8 cellular contexts compared by ENCODE assay signal in genomic region chr1:161706483-161707347, GRCh38. TPM values are rescaled to one million over a fixed set of nuclear protein-coding genes. Genes with fewer than 3 reads are reported as not detected.
A peak's percentile ranks its signal among the peaks of the same experiment; 100 is the strongest.
DNase-seq lines count a peak whose midpoint lies in the region; ATAC-seq, FAIRE-seq and TF ChIP-seq lines count a peak whose summit lies in the region.

Gene FCRLA, plus strand, starts transcription at chr1:161707229. Its CDS starts 36 bp downstream, at chr1:161707265.

- no peaks in the 10 kb centered on the region for H3K9me3 Mint-ChIP-seq in activated CD8-positive, alpha-beta T cell treated with anti-CD3 and anti-CD28 coated beads for 36 hours
- no peaks in the 10 kb centered on the region for H3K9me3 Mint-ChIP-seq in activated CD8-positive, alpha-beta T cell treated with anti-CD3 and anti-CD28 coated beads, Interleukin-2, amount 10 ng/mL, durations not matched to agents 7 days and 5 days (ENCODE audit: insufficient read depth)

- H3K27ac ChIP-seq in OCI-LY7 (ENCODE audit: low read depth, low read length, poor library complexity, severe bottlenecking) = peak within 1 kb of the TSS; percentile 96
- H3K27ac ChIP-seq in kidney (ENCODE audit: low read depth in 2 of 2, low read length in 2 of 2) = no peak within 1 kb of the TSS

- CTCF ChIA-PET in activated CD8-positive, alpha-beta T cell treated with anti-CD3 and anti-CD28 coated beads for 36 hours (lab: Charles Lee) = interaction anchor here (0.9 to 2.0 kb wide), 4 partner anchors 15 to 219 kb away, joined by 3 to 7 read pairs (median 3); no protein-coding TSS in a partner anchor
- CTCF ChIA-PET in activated CD8-positive, alpha-beta T cell treated with anti-CD3 and anti-CD28 coated beads, Interleukin-2, amount 10 ng/mL, durations not matched to agents 7 days and 5 days (lab: Charles Lee) = interaction anchor here (1.4 kb wide), 1 partner anchor 35 kb away, joined by 6 read pairs; no protein-coding TSS in a partner anchor
- CTCF ChIA-PET in OCI-LY7 (lab: Charles Lee; ENCODE audit: unreplicated experiment) = interaction anchor here (0.9 to 2.1 kb wide), 2 partner anchors 20 to 32 kb away, joined by 4 to 12 read pairs; no protein-coding TSS in a partner anchor

- H3K4me3 ChIP-seq in OCI-LY7 (ENCODE audit: low read depth, low read length, poor library complexity, severe bottlenecking) = peak within 1 kb of the TSS; percentile 80
- H3K4me3 ChIP-seq in kidney (ENCODE audit: low read length in 2 of 2) = no peak within 1 kb of the TSS

- POLR2A ChIA-PET in activated CD8-positive, alpha-beta T cell treated with anti-CD3 and anti-CD28 coated beads for 36 hours (lab: Charles Lee) = interaction anchor here (1.6 kb wide), 1 partner anchor 25 kb away, joined by 4 read pairs; no protein-coding TSS in a partner anchor
- POLR2A ChIA-PET in activated CD8-positive, alpha-beta T cell treated with anti-CD3 and anti-CD28 coated beads, Interleukin-2, amount 10 ng/mL, durations not matched to agents 7 days and 5 days (lab: Charles Lee) = interaction anchor here (0.6 kb wide), 1 partner anchor 16 kb away, joined by 3 read pairs; no protein-coding TSS in a partner anchor
- POLR2A ChIA-PET in OCI-LY7 (lab: Charles Lee) = interaction anchor here (0.6 to 5.8 kb wide), 14 partner anchors 10 to 287 kb away, joined by 3 to 64 read pairs (median 13); partner anchors contain the start of genes DUSP12 and FCRLB

- H4K20me1 ChIP-seq in OCI-LY7 (ENCODE audit: insufficient read depth, low read length) = peaks cover 15% of the 10 kb centered on the region

- no peaks in the 10 kb centered on the region for H3K9me2 ChIP-seq in OCI-LY7 (ENCODE audit: insufficient read depth, low read length)

- no peak within 1 kb of the TSS for H3K27ac Mint-ChIP-seq in activated CD8-positive, alpha-beta T cell treated with anti-CD3 and anti-CD28 coated beads for 36 hours
- H3K27ac Mint-ChIP-seq in activated CD8-positive, alpha-beta T cell treated with anti-CD3 and anti-CD28 coated beads, Interleukin-2, amount 10 ng/mL, durations not matched to agents 7 days and 5 days = no peak within 1 kb of the TSS

- no peak for FAIRE-seq in kidney (lab: Jason Lieb, UNC)

- ATAC-seq in activated CD8-positive, alpha-beta T cell treated with anti-CD3 and anti-CD28 coated beads for 36 hours = peak; percentile 85
- no peak for ATAC-seq in activated CD8-positive, alpha-beta T cell treated with anti-CD3 and anti-CD28 coated beads, Interleukin-2, amount 10 ng/mL, durations not matched to agents 7 days and 5 days
- peak; percentile 65 for ATAC-seq in HG02852 (IDR thresholded peaks at IDR 0.05; ENCODE audit: unreplicated experiment)

- intact Hi-C loops in activated CD8-positive, alpha-beta T cell treated with anti-CD3 and anti-CD28 coated beads for 36 hours (cut with micrococcal nuclease) = no loop called here
- intact Hi-C loops in OCI-LY7 (cut with micrococcal nuclease; ENCODE audit: unreplicated experiment) = loop anchor here (1.0 to 5.0 kb wide), 4 partner anchors 20 to 791 kb away; partner anchors contain the start of gene UHMK1
- intact Hi-C loops in kidney (cut with DNase I) = no loop called here

- H2AFZ ChIP-seq in OCI-LY7 (ENCODE audit: low read length) = peak within 1 kb of the TSS; percentile 71; the same call in 1 of the 2 replicates

- TSS peak; percentile 72 for BruUV-seq in OCI-LY7 (replicated peaks; lab: Mats Ljungman, UMichigan)

- TF ChIP-seq CTCF in activated CD8-positive, alpha-beta T cell treated with anti-CD3 and anti-CD28 coated beads for 36 hours (IDR thresholded peaks at IDR 0.05) = no peak
- TF ChIP-seq CTCF in OCI-LY7 (conservative IDR thresholded peaks at IDR 0.05; ENCODE audit: low read length) (no peak), kidney (IDR thresholded peaks at IDR 0.05; ENCODE audit: borderline replicate concordance, extremely low read depth, insufficient read depth) (no peak)

- H3K79me2 ChIP-seq in OCI-LY7 (ENCODE audit: insufficient read depth, low read depth, low read length) = peaks cover 58% of the 10 kb centered on the region

- DNase-seq in activated CD8-positive, alpha-beta T cell treated with anti-CD3 and anti-CD28 coated beads for 36 hours = no peak
- no peak for DNase-seq in activated CD8-positive, alpha-beta T cell treated with anti-CD3 and anti-CD28 coated beads, Interleukin-2, amount 10 ng/mL, durations not matched to agents 7 days and 5 days
- DNase-seq in OCI-LY7 (ENCODE audit: low spot score) (peak; percentile 94), globus pallidus (ENCODE audit: low spot score) (peak; percentile 13), kidney (no peak), HuH-7 (ENCODE audit: low spot score) (no peak)
- DNase-seq in effector CD4-positive, alpha-beta T cell = no peak

- H3K4me1 ChIP-seq in OCI-LY7 (ENCODE audit: insufficient read depth, low read length, poor library complexity, severe bottlenecking) (peaks cover 55% of the 10 kb centered on the region), kidney (ENCODE audit: control insufficient read depth in 1 of 2, insufficient read depth in 1 of 2, low read depth in 1 of 2, low read length in 2 of 2) (no peaks in the 10 kb centered on the region)

- H3K36me3 ChIP-seq in OCI-LY7 (ENCODE audit: insufficient read depth, low read length) (peaks cover 42% of the 10 kb centered on the region), kidney (ENCODE audit: control insufficient read depth in 1 of 2, insufficient read depth in 2 of 2, low read length in 2 of 2) (no peaks in the 10 kb centered on the region)

- no peaks in the 10 kb centered on the region for H3K9me3 ChIP-seq in OCI-LY7 (ENCODE audit: low read length)
- no peaks in the 10 kb centered on the region for H3K9me3 ChIP-seq in kidney (ENCODE audit: control insufficient read depth in 1 of 2, low read length in 2 of 2)

- no peak within 1 kb of the TSS for H3K9ac ChIP-seq in kidney (ENCODE audit: low read length in 2 of 2)

- H3K36me3 Mint-ChIP-seq in activated CD8-positive, alpha-beta T cell treated with anti-CD3 and anti-CD28 coated beads for 36 hours (ENCODE audit: low read depth) = no peaks in the 10 kb centered on the region
- no peaks in the 10 kb centered on the region for H3K36me3 Mint-ChIP-seq in activated CD8-positive, alpha-beta T cell treated with anti-CD3 and anti-CD28 coated beads, Interleukin-2, amount 10 ng/mL, durations not matched to agents 7 days and 5 days (ENCODE audit: low read depth)

- no peaks in the 10 kb centered on the region for H3K4me1 Mint-ChIP-seq in activated CD8-positive, alpha-beta T cell treated with anti-CD3 and anti-CD28 coated beads for 36 hours (ENCODE audit: low read depth)
- peaks cover 2% of the 10 kb centered on the region for H3K4me1 Mint-ChIP-seq in activated CD8-positive, alpha-beta T cell treated with anti-CD3 and anti-CD28 coated beads, Interleukin-2, amount 10 ng/mL, durations not matched to agents 7 days and 5 days (ENCODE audit: low read depth)

- H3K4me3 Mint-ChIP-seq in activated CD8-positive, alpha-beta T cell treated with anti-CD3 and anti-CD28 coated beads for 36 hours = no peak within 1 kb of the TSS
- H3K4me3 Mint-ChIP-seq in activated CD8-positive, alpha-beta T cell treated with anti-CD3 and anti-CD28 coated beads, Interleukin-2, amount 10 ng/mL, durations not matched to agents 7 days and 5 days = no peak within 1 kb of the TSS

- peak within 1 kb of the TSS; percentile 99 for H3K4me2 ChIP-seq in OCI-LY7 (ENCODE audit: low read length)

- peaks cover 11% of the 10 kb centered on the region for H3K27me3 Mint-ChIP-seq in activated CD8-positive, alpha-beta T cell treated with anti-CD3 and anti-CD28 coated beads for 36 hours
- peaks cover 13% of the 10 kb centered on the region for H3K27me3 Mint-ChIP-seq in activated CD8-positive, alpha-beta T cell treated with anti-CD3 and anti-CD28 coated beads, Interleukin-2, amount 10 ng/mL, durations not matched to agents 7 days and 5 days (ENCODE audit: low read depth)

RNA-seq across cellular contexts. Expression of gene FCRLA, which starts in this region (rescaled TPM):
- total RNA-seq in activated CD8-positive, alpha-beta T cell treated with anti-CD3 and anti-CD28 coated beads for 36 hours = not detected
- total RNA-seq in activated CD8-positive, alpha-beta T cell treated with anti-CD3 and anti-CD28 coated beads, Interleukin-2, amount 10 ng/mL, durations not matched to agents 7 days and 5 days = not detected
- 524 and 672 TPM in 2 replicates for total RNA-seq in OCI-LY7 (2014; rRNA removed; shearing (Covaris generic))
- total RNA-seq in OCI-LY7 (2022) (409 and 447 TPM in 2 replicates), kidney (1.7 TPM)
- polyA plus RNA-seq in kidney (ENCODE audit: insufficient read depth, low read depth, low replicate concordance) = not detected

Comparison
In these comparisons a context has a peak if more than half of its experiments do, and no peak if none do; other contexts are left out.
1. RNA of gene FCRLA (total RNA-seq): 409 to 672 TPM in OCI-LY7; 1.7 TPM in kidney (single experiment), not detected in activated CD8-positive, alpha-beta T cell treated with anti-CD3 and anti-CD28 coated beads for 36 hours and not detected in activated CD8-positive, alpha-beta T cell treated with anti-CD3 and anti-CD28 coated beads, Interleukin-2, amount 10 ng/mL, durations not matched to agents 7 days and 5 days; every median in the first group is over 100 times any median in the second.
2. Peak in ATAC-seq in activated CD8-positive, alpha-beta T cell treated with anti-CD3 and anti-CD28 coated beads for 36 hours; RNA of the gene not detected or under 1 TPM.
3. DNase-seq: peak in OCI-LY7 (single experiment) and globus pallidus (single experiment); none in activated CD8-positive, alpha-beta T cell treated with anti-CD3 and anti-CD28 coated beads for 36 hours (single experiment), activated CD8-positive, alpha-beta T cell treated with anti-CD3 and anti-CD28 coated beads, Interleukin-2, amount 10 ng/mL, durations not matched to agents 7 days and 5 days (single experiment), kidney (single experiment), HuH-7 (single experiment) and effector CD4-positive, alpha-beta T cell (single experiment).